8 cellular contexts compared by ENCODE assay signal in the genomic region with DNA sequence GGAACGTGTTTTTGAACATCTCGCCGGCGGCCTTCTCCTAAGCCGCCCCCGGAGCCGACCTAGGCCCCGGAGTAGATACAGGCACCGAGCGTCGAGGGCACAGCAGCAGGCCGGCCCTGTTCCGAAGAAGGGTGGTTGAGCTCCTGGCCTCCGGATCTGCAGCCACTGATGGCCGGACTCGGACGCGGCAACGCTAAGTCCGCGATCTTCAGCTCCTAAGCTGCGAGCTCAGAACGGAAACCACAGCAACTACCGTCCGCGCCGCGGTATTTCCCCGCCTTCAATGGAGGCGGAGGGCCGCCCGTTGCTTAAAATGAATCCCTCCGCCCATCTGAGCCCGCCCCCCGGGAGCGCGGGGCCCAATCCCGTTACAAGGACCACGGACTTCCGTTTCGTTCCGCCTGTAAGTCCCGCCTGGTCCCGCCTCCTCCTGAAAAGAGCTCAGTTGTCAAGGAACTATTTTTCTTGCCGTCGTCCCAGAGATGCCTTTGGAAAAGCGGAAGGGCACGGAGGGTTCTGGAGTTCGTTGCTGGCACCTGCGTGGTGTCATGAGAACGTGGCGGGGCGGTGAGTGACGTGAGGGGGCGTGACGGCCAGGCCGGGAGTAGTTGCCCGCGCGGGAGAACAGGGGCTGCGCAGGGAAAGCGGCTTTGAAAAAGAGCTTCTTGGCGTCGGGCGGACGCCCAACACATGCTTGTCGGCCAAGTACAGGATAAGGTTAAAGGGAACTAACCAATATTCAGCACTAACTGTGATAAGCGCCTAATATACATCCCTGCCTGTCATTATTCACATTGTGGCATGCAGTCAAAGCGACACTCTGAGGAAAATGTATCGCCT. TPM values are rescaled to one million over a fixed set of nuclear protein-coding genes. Genes with fewer than 3 reads are reported as not detected.
DNase-seq lines count a peak whose midpoint lies in the region; ATAC-seq, FAIRE-seq and TF ChIP-seq lines count a peak whose summit lies in the region.

CFAP20 (minus strand) TSS at position 285 of the 840 bp plus-strand sequence; CDS start at position 19, 266 bp downstream.

- H3K36me3 ChIP-seq in cardiac muscle cell = no peaks in the 10 kb centered on the region
- no peaks in the 10 kb centered on the region for H3K36me3 ChIP-seq in parathyroid adenoma (ENCODE audit: control insufficient read depth, insufficient read depth, low read length)
- no peaks in the 10 kb centered on the region for H3K36me3 ChIP-seq in tibial nerve

- H3K36me3 Mint-ChIP-seq in T-cell = no peaks in the 10 kb centered on the region

- no peaks in the 10 kb centered on the region for H3K27me3 ChIP-seq in cardiac muscle cell
- H3K27me3 ChIP-seq in parathyroid adenoma (ENCODE audit: control insufficient read depth, insufficient read depth, low read length) = no peaks in the 10 kb centered on the region
- H3K27me3 ChIP-seq in tibial nerve = no peaks in the 10 kb centered on the region

- peak; percentile 69 to 99 for TF ChIP-seq EP300 in tibial nerve (IDR thresholded peaks at IDR 0.05)

- WGBS in adipose tissue, 3 donors = 1 to 2% (median 2%) methylated on average over 70 of the region's 70 CpGs
- 2% methylated on average over 52 to 67 of the region's 70 CpGs for WGBS in tibial nerve, 2 donors

- H3K9me3 Mint-ChIP-seq in T-cell = no peaks in the 10 kb centered on the region

- H3K4me3 ChIP-seq in cardiac muscle cell (peak within 1 kb of the TSS; percentile 56), parathyroid adenoma (ENCODE audit: low read depth, low read length) (peak within 1 kb of the TSS; percentile 94), tibial nerve (peak within 1 kb of the TSS; percentile 94 to 98 (median 96))

- peak within 1 kb of the TSS; percentile 28 for H3K9ac ChIP-seq in parathyroid adenoma

- peak within 1 kb of the TSS; percentile 80 to 89 (median 88) for H3K4me3 Mint-ChIP-seq in T-cell

- peak within 1 kb of the TSS; percentile 83 for H2AFZ ChIP-seq in parathyroid adenoma

- H3K4me1 ChIP-seq in cardiac muscle cell (ENCODE audit: low read depth) = peaks cover 35% of the 10 kb centered on the region
- peaks cover 8% of the 10 kb centered on the region for H3K4me1 ChIP-seq in parathyroid adenoma
- H3K4me1 ChIP-seq in tibial nerve = peaks cover 0 to 43% (median 29%) of the 10 kb centered on the region in 4 donors

- POLR2A ChIA-PET in T-cell (lab: Charles Lee) = interaction anchor here (0.6 to 1.1 kb wide), 7 partner anchors 9 to 1516 kb away, joined by 3 to 6 read pairs (median 3); no protein-coding TSS in a partner anchor

- peaks cover 39 to 43% (median 42%) of the 10 kb centered on the region in 3 donors for H3K4me1 Mint-ChIP-seq in T-cell

- H3K9me3 ChIP-seq in cardiac muscle cell (ENCODE audit: low read depth) (no peaks in the 10 kb centered on the region), parathyroid adenoma (ENCODE audit: control insufficient read depth, low read length) (no peaks in the 10 kb centered on the region), tibial nerve (peaks cover 0 to 8% (median 0%) of the 10 kb centered on the region in 4 donors)

- peaks cover 30% of the 10 kb centered on the region for H3K79me2 ChIP-seq in parathyroid adenoma

- peak; percentile 95 for FAIRE-seq in GM12891 (lab: Jason Lieb, UNC)

- TF ChIP-seq CTCF in cardiac muscle cell (IDR thresholded peaks at IDR 0.05; ENCODE audit: low read depth, low read length) (no peak), parathyroid adenoma (IDR thresholded peaks at IDR 0.05) (no peak), tibial nerve (IDR thresholded peaks at IDR 0.05) (peak in 2 of 5 experiments; percentile 37 to 39)

- peak within 1 kb of the TSS; percentile 87 for H3K4me2 ChIP-seq in parathyroid adenoma (ENCODE audit: low read length)

- TF ChIP-seq POLR2A in GM12891 (IDR thresholded peaks at IDR 0.05; ENCODE audit: low read depth, low read length) (peak; percentile 86), tibial nerve (IDR thresholded peaks at IDR 0.05) (peak; percentile 90 to 97)

- ATAC-seq in HG02840 (IDR thresholded peaks at IDR 0.05; ENCODE audit: low FRiP score, unreplicated experiment) (peak; percentile 93), T-cell (replicated peaks in 1 of 4) (peak; percentile 89 to 95 (median 94))

- H3K27me3 Mint-ChIP-seq in T-cell = no peaks in the 10 kb centered on the region

- H3K27ac Mint-ChIP-seq in T-cell = peak within 1 kb of the TSS; percentile 82 to 89

- peak within 1 kb of the TSS; percentile 6 for H3K27ac ChIP-seq in adipose tissue (ENCODE audit: low read depth, low read length)
- H3K27ac ChIP-seq in cardiac muscle cell = peak within 1 kb of the TSS; percentile 85
- H3K27ac ChIP-seq in parathyroid adenoma = peak within 1 kb of the TSS; percentile 79
- H3K27ac ChIP-seq in tibial nerve = peak within 1 kb of the TSS; percentile 87 to 98 (median 94)

- CTCF ChIA-PET in T-cell (lab: Charles Lee) = interaction anchor here (0.5 to 1.5 kb wide), 10 partner anchors 8 to 627 kb away, joined by 3 to 6 read pairs (median 4); partner anchors contain the start of gene KATNB1 (in 1 of the 2)

- DNase-seq in GM12891 (ENCODE audit: insufficient read length, low spot score) (peak; percentile 74), NCI-H1436 treated with DMSO at 0.1 percent for 48 hours (lab: John Stamatoyannopoulos, UW) (peak; percentile 96), T-cell (peak; percentile 91 to 97 (median 95)), cardiac muscle cell (ENCODE audit: low read depth in 1 of 2, low spot score in 1 of 2) (peak; percentile 100), tibial nerve (ENCODE audit: low spot score in 2 of 2) (peak; percentile 97)

TF ChIP-seq in GM12891, 5 proteins besides CTCF, POLR2A, EP300 and RAD21:
- no peak for TF ChIP-seq PAX5 (IDR thresholded peaks at IDR 0.05; ENCODE audit: insufficient read depth, low read length, severe bottlenecking)
- TF ChIP-seq POLR2AphosphoS5 (IDR thresholded peaks at IDR 0.05; ENCODE audit: low read depth, low read length) = peak; percentile 84
- peak; percentile 81 for TF ChIP-seq TAF1 (IDR thresholded peaks at IDR 0.05; ENCODE audit: low read depth, low read length)
- peak; percentile 71 for TF ChIP-seq SPI1 (IDR thresholded peaks at IDR 0.05; ENCODE audit: low read depth, low read length)
- peak; percentile 88 for TF ChIP-seq POU2F2 (IDR thresholded peaks at IDR 0.05; ENCODE audit: low read depth, low read length)

RNA-seq across cellular contexts. Expression of gene CFAP20, which starts in this region (rescaled TPM):
- polyA plus RNA-seq in GM12891 (2012; ENCODE audit: low read depth, missing spikeins) = 26.3 TPM
- total RNA-seq in T-cell (100 to 1,000 TPM in 1 of 5 donors, 10 to 100 TPM in 4; 27.4 to 105 (median 33.1) TPM), cardiac muscle cell (154 and 198 TPM in 2 replicates), tibial nerve (10 to 100 TPM; 19.9 to 32.4 (median 25.6) TPM)
- polyA plus RNA-seq in adipose tissue (10 to 100 TPM; 13.3 to 39.5 (median 31.5) TPM), cardiac muscle cell (118 and 137 TPM in 2 replicates)

Comparison
In these comparisons a context has a peak if more than half of its experiments do, and no peak if none do; other contexts are left out.
1. Peak in every context shown above with its lines: DNase-seq, ATAC-seq, H3K4me3 ChIP-seq and H3K27ac ChIP-seq.
2. H3K27ac ChIP-seq: peak in every context shown above with its lines; median percentile 94 in tibial nerve; 85 in cardiac muscle cell; 79 in parathyroid adenoma; 6 in adipose tissue.